8 cellular contexts compared by ENCODE assay signal in the genomic region with DNA sequence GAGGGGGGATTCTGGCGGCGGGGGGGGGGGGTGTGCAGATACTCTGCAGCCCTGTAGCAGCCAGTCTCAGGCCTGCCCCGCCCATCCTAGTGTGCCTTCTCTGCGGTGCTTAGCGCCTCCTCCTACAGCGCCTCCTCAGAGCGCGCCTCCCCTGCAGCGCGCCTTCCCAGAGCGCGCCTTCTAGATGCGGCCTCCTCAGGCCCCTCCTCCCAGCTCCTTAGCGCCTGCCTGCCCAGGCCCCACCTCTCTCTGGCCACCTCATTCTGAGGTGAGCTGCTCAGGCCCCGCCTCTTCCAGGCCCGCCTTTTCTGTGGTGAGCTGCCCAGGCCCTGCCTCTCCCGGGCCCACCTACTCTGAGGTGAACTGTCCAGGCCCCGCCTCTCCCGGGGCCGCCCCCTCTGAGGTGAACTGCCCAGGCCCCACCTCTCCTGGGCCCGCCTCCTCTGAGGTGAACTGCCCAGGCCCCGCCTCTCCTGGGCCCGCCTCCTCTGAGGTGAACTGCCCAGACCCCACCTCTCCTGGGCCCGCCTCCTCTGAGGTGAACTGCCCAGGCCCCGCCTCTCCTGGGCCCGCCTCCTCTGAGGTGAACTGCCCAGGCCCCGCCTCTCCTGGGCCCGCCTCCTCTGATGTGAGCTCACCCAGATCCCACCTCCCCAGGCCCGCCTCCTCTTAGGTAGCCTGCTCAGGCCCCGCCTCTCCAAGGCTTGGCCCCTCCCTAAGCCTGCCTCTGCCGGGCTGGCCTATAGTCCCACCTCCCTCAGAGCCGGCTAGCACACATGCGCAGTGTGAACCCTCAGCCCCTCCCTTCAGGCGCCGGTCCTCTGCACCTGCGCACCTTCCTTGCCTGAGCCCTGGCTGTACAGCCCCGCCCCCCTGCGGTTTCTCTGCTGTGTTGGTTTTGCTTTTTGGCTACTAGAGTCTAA. TPM values are rescaled to one million over a fixed set of nuclear protein-coding genes. Genes with fewer than 3 reads are reported as not detected.
DNase-seq lines count a peak whose midpoint lies in the region; ATAC-seq and TF ChIP-seq lines count a peak whose summit lies in the region.

No MANE protein-coding gene starts in this region.

- H3K9me3 Mint-ChIP-seq in endothelial cell (ENCODE audit: unreplicated experiment): peaks cover 9% of the 10 kb centered on the region

- peak overlapping the region; percentile 81; the same call in 1 of the 2 replicates for H3K4me2 ChIP-seq in OCI-LY1 (ENCODE audit: low read length)

- peaks cover 22% of the 10 kb centered on the region for H3K4me1 ChIP-seq in OCI-LY1 (ENCODE audit: insufficient read depth, low read length, severe bottlenecking)

- no peaks in the 10 kb centered on the region for H3K4me1 Mint-ChIP-seq in endothelial cell (ENCODE audit: unreplicated experiment)

- H4K20me1 ChIP-seq in OCI-LY1 (ENCODE audit: insufficient read depth, low read length): no peaks in the 10 kb centered on the region

- H3K79me2 ChIP-seq in OCI-LY1 (ENCODE audit: insufficient read depth, low read length): peaks cover 43% of the 10 kb centered on the region

- peak overlapping the region; percentile 98 for H3K4me3 Mint-ChIP-seq in endothelial cell (ENCODE audit: unreplicated experiment)

- H3K36me3 Mint-ChIP-seq in endothelial cell (ENCODE audit: low read depth, unreplicated experiment): no peaks in the 10 kb centered on the region

- no peaks in the 10 kb centered on the region for H3K27me3 ChIP-seq in OCI-LY1 (ENCODE audit: insufficient read depth, low read length)

- DNase-seq in COR-L47 (lab: John Stamatoyannopoulos, UW) (peak; percentile 95), HuH-7 (ENCODE audit: low spot score) (peak; percentile 81), activated T-cell treated with anti-CD3 and anti-CD28 coated beads for 1 hour (ENCODE audit: low read depth) (peak; percentile 86), endothelial cell (ENCODE audit: low spot score) (peak; percentile 89), mucosa of gallbladder (ENCODE audit: low spot score) (peak; percentile 94)
- peak; percentile 76 to 85 for DNase-seq in stimulated activated CD8-positive, alpha-beta memory T cell treated with anti-CD3 and anti-CD28 coated beads, Interleukin-4, amount 100 ng/mL, for 1 hour (ENCODE audit: low read depth in 2 of 2, low spot score in 1 of 2)

- no peak for TF ChIP-seq CTCF in OCI-LY1 (IDR thresholded peaks at IDR 0.05; ENCODE audit: low read length)
- no peak for TF ChIP-seq CTCF in endothelial cell (IDR thresholded peaks at IDR 0.05; ENCODE audit: unreplicated experiment)

- no peaks in the 10 kb centered on the region for H3K9me2 ChIP-seq in OCI-LY1 (ENCODE audit: low read depth, low read length)

- no peak overlapping the region for H2AFZ ChIP-seq in OCI-LY1 (ENCODE audit: low read length)

- no peak overlapping the region for H3K27ac Mint-ChIP-seq in endothelial cell (ENCODE audit: unreplicated experiment)

- ATAC-seq in GM21528 (IDR thresholded peaks at IDR 0.05; ENCODE audit: low FRiP score, unreplicated experiment): peak; percentile 89

- H3K27ac ChIP-seq in OCI-LY1 (ENCODE audit: low read depth, low read length, poor library complexity, severe bottlenecking): no peak overlapping the region

- H3K9ac ChIP-seq in OCI-LY1 (ENCODE audit: low read length): no peak overlapping the region

- no peaks in the 10 kb centered on the region for H3F3A ChIP-seq in OCI-LY1 (ENCODE audit: insufficient read depth, low read length)

- H3K4me3 ChIP-seq in OCI-LY1 (ENCODE audit: low read depth, low read length, poor library complexity, severe bottlenecking): peak overlapping the region; percentile 71

- H3K27me3 Mint-ChIP-seq in endothelial cell (ENCODE audit: unreplicated experiment): peaks cover 10% of the 10 kb centered on the region

- 0 out of 2 replicates have a peak, but pooled peaks cover 3% of the 10 kb centered on the region for H3K9me3 ChIP-seq in OCI-LY1 (ENCODE audit: low read length)

- no peaks in the 10 kb centered on the region for H3K36me3 ChIP-seq in OCI-LY1 (ENCODE audit: insufficient read depth, low read length)

RNA-seq across cellular contexts. Expression of a gene that starts 2.1 kb away (rescaled TPM):
- total RNA-seq in endothelial cell (ENCODE audit: unreplicated experiment) (37.7 TPM), mucosa of gallbladder (42.6 TPM)
